ENCODE assay signal across 35 cellular contexts in genomic region chr16:26969589-26970217, GRCh38.
"Had no signal": no experiment of that assay in that cellular context is flagged by ENCODE, and none has a peak within 500 bp of the region (broad histone marks: within the 10 kb centered on the region; RNA-seq: fewer than 3 reads in every experiment).

No MANE protein-coding gene starts in this region.

- H3K27me3 ChIP-seq: MG63 had no signal

- H3K36me3 ChIP-seq: MG63 had no signal

- H3K9me3 ChIP-seq: MG63 had no signal

- DNase-seq: Karpas-422, Kasumi-1, MG63, MM.1S, MV-4-11, NCI-H1048, NCI-H1092, NCI-H1092 treated with DMSO at 0.1 percent for 48 hours, NCI-H1105, NCI-H1105 treated with DMSO at 0.1 percent for 48 hours, NCI-H1417, NCI-H1417 treated with DMSO at 0.1 percent for 48 hours, NCI-H1436, NCI-H1436 treated with DMSO at 0.1 percent for 48 hours, NCI-H146, NCI-H1694, NCI-H1694 treated with DMSO at 0.1 percent for 48 hours, NCI-H187, NCI-H187 treated with DMSO at 0.1 percent for 48 hours, NCI-H1930, NCI-H2029, NCI-H2029 treated with DMSO at 0.1 percent for 48 hours, NCI-H2081, NCI-H2081 treated with DMSO at 0.1 percent for 48 hours, NCI-H2107, NCI-H2171, NCI-H2171 treated with DMSO at 0.1 percent for 48 hours, NCI-H2227 treated with DMSO at 0.1 percent for 48 hours, NCI-H226, NCI-H345, NCI-H446, NCI-H446 treated with DMSO at 0.1 percent for 48 hours, NCI-H510A, NCI-H510A treated with DMSO at 0.1 percent for 48 hours, NCI-H524 had no signal

- H3K4me3 ChIP-seq: MG63 had no signal
